Comparison of ENCODE assay signal across 8 cellular contexts in genomic region chr19:8513687-8514504, GRCh38. TPM values are rescaled to one million over a fixed set of nuclear protein-coding genes. Genes with fewer than 3 reads are reported as not detected.
DNase-seq lines count a peak whose midpoint lies in the region; ATAC-seq and TF ChIP-seq lines count a peak whose summit lies in the region.

ZNF414 (minus strand) TSS chr19:8514167; CDS start chr19:8514046, 121 bp downstream.

- peaks cover 55% of the 10 kb centered on the region for H3K4me1 Mint-ChIP-seq in activated CD4-positive, alpha-beta T cell treated with anti-CD3 and anti-CD28 coated beads for 36 hours
- H3K4me1 Mint-ChIP-seq in chondrocyte (ENCODE audit: low read depth) = peaks cover 23% of the 10 kb centered on the region

- POLR2A ChIA-PET in BJ (lab: Charles Lee) = interaction anchor here (0.6 to 1.9 kb wide), 6 partner anchors 11 to 124 kb away, joined by 3 to 6 read pairs (median 4); partner anchors contain the start of genes HNRNPM and RAB11B
- POLR2A ChIA-PET in activated CD4-positive, alpha-beta T cell treated with anti-CD3 and anti-CD28 coated beads for 36 hours (lab: Charles Lee) = interaction anchor here (0.5 to 1.6 kb wide), 11 partner anchors 8 to 611 kb away, joined by 3 to 9 read pairs (median 3); partner anchors contain the start of genes HNRNPM, MARCHF2 and RAB11B

- peak within 1 kb of the TSS; percentile 81 for H3K4me3 Mint-ChIP-seq in activated CD4-positive, alpha-beta T cell treated with anti-CD3 and anti-CD28 coated beads for 36 hours
- peak within 1 kb of the TSS; percentile 90 for H3K4me3 Mint-ChIP-seq in chondrocyte (ENCODE audit: unreplicated experiment)

- TF ChIP-seq CTCF in BJ (IDR thresholded peaks at IDR 0.05; ENCODE audit: insufficient read depth, low read depth, low read length) (no peak), chondrocyte (IDR thresholded peaks at IDR 0.05) (no peak), kidney epithelial cell (IDR thresholded peaks at IDR 0.05; ENCODE audit: insufficient read depth, low read length, poor library complexity, severe bottlenecking) (no peak)

- DNase-seq in BJ (ENCODE audit: low read depth) (peak; percentile 89), GM19240 (ENCODE audit: insufficient read length, low spot score) (peak; percentile 100), NCI-H524 treated with DMSO at 0.1 percent for 48 hours (lab: John Stamatoyannopoulos, UW) (peak; percentile 96), chondrocyte (ENCODE audit: low spot score) (peak; percentile 98), kidney epithelial cell (ENCODE audit: low read depth) (peak; percentile 84)
- DNase-seq in activated CD4-positive, alpha-beta T cell treated with anti-CD3 and anti-CD28 coated beads for 36 hours = peak; percentile 99
- peak; percentile 98 for DNase-seq in stimulated activated CD4-positive, alpha-beta T cell treated with anti-CD3 and anti-CD28 coated beads, Interleukin-15, amount 100 ng/mL, for 24 hours

- H3K27me3 ChIP-seq in BJ (ENCODE audit: control insufficient read depth, insufficient read depth, low read length) = no peaks in the 10 kb centered on the region
- H3K27me3 ChIP-seq in kidney epithelial cell (ENCODE audit: control insufficient read depth, insufficient read depth, low read length) = no peaks in the 10 kb centered on the region

- CTCF ChIA-PET in BJ (lab: Yijun Ruan, JAX) = interaction anchor here (0.6 to 5.6 kb wide), 8 partner anchors 11 to 476 kb away, joined by 3 to 33 read pairs (median 3); partner anchors contain the start of gene MYO1F
- CTCF ChIA-PET in activated CD4-positive, alpha-beta T cell treated with anti-CD3 and anti-CD28 coated beads for 36 hours (lab: Charles Lee) = interaction anchor here (0.6 to 1.7 kb wide), 10 partner anchors 27 to 644 kb away, joined by 3 to 9 read pairs (median 5); partner anchors contain the start of gene MYO1F

- H3K27me3 Mint-ChIP-seq in activated CD4-positive, alpha-beta T cell treated with anti-CD3 and anti-CD28 coated beads for 36 hours = no peaks in the 10 kb centered on the region
- H3K27me3 Mint-ChIP-seq in chondrocyte (ENCODE audit: low read depth) = no peaks in the 10 kb centered on the region

- H3K36me3 Mint-ChIP-seq in activated CD4-positive, alpha-beta T cell treated with anti-CD3 and anti-CD28 coated beads for 36 hours (ENCODE audit: low read depth) = peaks cover 3% of the 10 kb centered on the region
- no peaks in the 10 kb centered on the region for H3K36me3 Mint-ChIP-seq in chondrocyte (ENCODE audit: low read depth)

- H3K9me3 Mint-ChIP-seq in activated CD4-positive, alpha-beta T cell treated with anti-CD3 and anti-CD28 coated beads for 36 hours (ENCODE audit: low read depth) = no peaks in the 10 kb centered on the region
- no peaks in the 10 kb centered on the region for H3K9me3 Mint-ChIP-seq in chondrocyte (ENCODE audit: low read depth)

- H3K36me3 ChIP-seq in BJ (ENCODE audit: control insufficient read depth, insufficient read depth, low read length) (peaks cover 6% of the 10 kb centered on the region), kidney epithelial cell (ENCODE audit: control insufficient read depth, insufficient read depth, low read length) (no peaks in the 10 kb centered on the region)

- intact Hi-C loops in activated CD4-positive, alpha-beta T cell treated with anti-CD3 and anti-CD28 coated beads for 36 hours (cut with DNase I, micrococcal nuclease) = loop anchor here (1.0 to 5.0 kb wide), 16 partner anchors 27 to 1818 kb away; partner anchors contain the start of genes HNRNPM (in 2 of the 2), MARCHF2 (in 2 of the 2), ELAVL1 (in 1 of the 2) and FBXL12 (in 1 of the 2)

- peak within 1 kb of the TSS; percentile 84 for H3K4me3 ChIP-seq in BJ (ENCODE audit: low read depth, low read length)
- H3K4me3 ChIP-seq in kidney epithelial cell (ENCODE audit: low read depth, low read length) = peak within 1 kb of the TSS; percentile 66

- peak within 1 kb of the TSS; percentile 97 for H3K27ac Mint-ChIP-seq in activated CD4-positive, alpha-beta T cell treated with anti-CD3 and anti-CD28 coated beads for 36 hours
- H3K27ac Mint-ChIP-seq in chondrocyte (ENCODE audit: unreplicated experiment) = peak within 1 kb of the TSS; percentile 100

- ATAC-seq in HG03457 (IDR thresholded peaks at IDR 0.05; ENCODE audit: unreplicated experiment) = peak; percentile 74
- ATAC-seq in activated CD4-positive, alpha-beta T cell treated with anti-CD3 and anti-CD28 coated beads for 36 hours = peak; percentile 81

RNA-seq across cellular contexts. Expression of gene ZNF414, which starts in this region (rescaled TPM):
- 3.7 and 5.7 TPM in 2 replicates for polyA plus RNA-seq in BJ (2011; rRNA removed)
- polyA minus RNA-seq in BJ (2011; rRNA and poly(A)+ RNA removed) = 1.7 and 4.2 TPM in 2 replicates
- total RNA-seq in activated CD4-positive, alpha-beta T cell treated with anti-CD3 and anti-CD28 coated beads for 36 hours = 10 to 100 TPM; 21.0 to 23.7 TPM
- total RNA-seq in chondrocyte (22.0 to 26.8 TPM (median 25.3 TPM) in 3 replicates), kidney epithelial cell (5.2 and 15.0 TPM in 2 replicates)

Comparison
In these comparisons a context has a peak if more than half of its experiments do, and no peak if none do; other contexts are left out.
1. Peak in every context shown above with its lines: DNase-seq, ATAC-seq and H3K4me3 ChIP-seq.